Comparison of ENCODE assay signal across 8 cellular contexts in the genomic region with DNA sequence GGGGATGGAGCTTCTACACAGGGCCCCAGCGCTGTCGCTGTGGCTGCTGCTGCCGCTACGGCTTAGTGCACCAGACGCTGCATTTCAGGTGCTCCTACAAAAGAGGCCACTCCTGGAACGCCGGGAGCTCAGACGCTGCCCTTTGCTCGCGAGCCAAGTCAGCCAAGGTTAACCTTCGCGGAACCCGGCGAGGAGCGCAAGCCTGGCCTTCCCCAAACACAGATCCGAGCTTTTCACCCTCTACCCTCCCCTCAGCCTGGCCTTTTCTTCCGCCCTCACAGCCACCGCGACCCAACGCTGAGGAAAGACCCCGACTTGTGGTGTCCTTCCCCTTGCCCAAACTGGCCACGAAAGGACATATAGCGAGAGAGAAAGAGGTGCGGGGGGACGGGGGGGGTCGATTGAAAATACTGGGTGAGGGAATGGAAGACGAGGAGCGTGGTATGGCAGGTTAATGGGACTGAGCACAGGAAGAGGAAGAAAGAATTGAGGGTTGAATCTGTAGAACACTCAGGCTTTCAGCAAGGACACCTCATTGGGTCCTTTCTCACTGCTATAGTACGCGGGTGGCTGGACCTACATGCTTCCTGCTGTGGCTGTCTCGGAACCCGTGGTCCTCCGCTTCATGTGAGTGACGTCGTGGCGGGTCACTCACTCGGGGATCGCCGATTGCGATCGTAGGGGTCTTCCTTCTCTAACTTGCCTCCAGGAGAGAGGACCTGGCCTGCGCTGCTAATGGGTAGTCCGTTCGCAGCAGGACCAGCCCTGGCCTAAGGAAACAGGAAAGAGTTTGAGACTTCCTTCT. TPM values are rescaled to one million over a fixed set of nuclear protein-coding genes. Genes with fewer than 3 reads are reported as not detected.
A peak's percentile ranks its signal among the peaks of the same experiment; 100 is the strongest.
DNase-seq lines count a peak whose midpoint lies in the region; ATAC-seq and TF ChIP-seq lines count a peak whose summit lies in the region.

Gene AIMP1 (plus strand): TSS at position 583 of the 805 bp plus-strand sequence. CDS start 8,460 bp downstream, outside the sequence.
Gene TBCK (minus strand): TSS at position 242 of the 805 bp plus-strand sequence. CDS start 7,249 bp downstream, outside the sequence.

- H3K27me3 ChIP-seq in thymus (ENCODE audit: control insufficient read depth, insufficient read depth): no peaks in the 10 kb centered on the region

- DNase-seq in NCI-H1105 (lab: John Stamatoyannopoulos, UW) (peak; percentile 68), SKM-1 (lab: John Stamatoyannopoulos, UW; ENCODE audit: unreplicated experiment) (peak; percentile 83), head of caudate nucleus (peak; percentile 83 to 96 (median 90)), osteocyte (ENCODE audit: extremely low spot score, unreplicated experiment) (peak; percentile 94)
- DNase-seq in activated naive CD8-positive, alpha-beta T cell treated with anti-CD3 and anti-CD28 coated beads, Interleukin-2, amount 10 ng/mL, durations not matched to agents 7 days and 5 days: peak; percentile 83

- H3K27ac Mint-ChIP-seq in activated naive CD8-positive, alpha-beta T cell treated with anti-CD3 and anti-CD28 coated beads, Interleukin-2, amount 10 ng/mL, durations not matched to agents 7 days and 5 days: no peak within 1 kb of the TSS
- no peak within 1 kb of the TSS for H3K27ac Mint-ChIP-seq in osteocyte (ENCODE audit: unreplicated experiment)

- intact Hi-C loops in head of caudate nucleus (cut with DNase I): no loop called here

- POLR2A ChIA-PET in activated naive CD8-positive, alpha-beta T cell treated with anti-CD3 and anti-CD28 coated beads, Interleukin-2, amount 10 ng/mL, durations not matched to agents 7 days and 5 days (lab: Charles Lee): interaction anchor here (0.7 to 1.0 kb wide), 5 partner anchors 14 to 843 kb away, joined by 3 to 4 read pairs (median 3); partner anchors contain the start of genes GSTCD and INTS12

- H3K27ac ChIP-seq in thymus (ENCODE audit: low read depth): peak within 1 kb of the TSS; percentile 89

- WGBS in thymus: under 1% methylated on average over 44 of the region's 44 CpGs

- TF ChIP-seq CTCF in osteocyte (IDR thresholded peaks at IDR 0.05): no peak

- peaks cover under 1% of the 10 kb centered on the region for H3K36me3 ChIP-seq in thymus (ENCODE audit: control insufficient read depth, insufficient read depth)

- H3K4me3 ChIP-seq in thymus (ENCODE audit: low read length): peak within 1 kb of the TSS; percentile 54

- no peak within 1 kb of the TSS for H3K4me3 Mint-ChIP-seq in activated naive CD8-positive, alpha-beta T cell treated with anti-CD3 and anti-CD28 coated beads, Interleukin-2, amount 10 ng/mL, durations not matched to agents 7 days and 5 days
- no peak within 1 kb of the TSS for H3K4me3 Mint-ChIP-seq in osteocyte (ENCODE audit: unreplicated experiment)

- H3K27me3 Mint-ChIP-seq in activated naive CD8-positive, alpha-beta T cell treated with anti-CD3 and anti-CD28 coated beads, Interleukin-2, amount 10 ng/mL, durations not matched to agents 7 days and 5 days: no peaks in the 10 kb centered on the region
- H3K27me3 Mint-ChIP-seq in osteocyte (ENCODE audit: unreplicated experiment): no peaks in the 10 kb centered on the region

- peak; percentile 92 for ATAC-seq in HG02642 (IDR thresholded peaks at IDR 0.05; ENCODE audit: poor library complexity, unreplicated experiment)
- peak; percentile 88 for ATAC-seq in activated naive CD8-positive, alpha-beta T cell treated with anti-CD3 and anti-CD28 coated beads, Interleukin-2, amount 10 ng/mL, durations not matched to agents 7 days and 5 days (ENCODE audit: low read depth)

- peaks cover 16% of the 10 kb centered on the region for H3K4me1 Mint-ChIP-seq in activated naive CD8-positive, alpha-beta T cell treated with anti-CD3 and anti-CD28 coated beads, Interleukin-2, amount 10 ng/mL, durations not matched to agents 7 days and 5 days
- peaks cover 31% of the 10 kb centered on the region for H3K4me1 Mint-ChIP-seq in osteocyte (ENCODE audit: unreplicated experiment)

- H3K9me3 Mint-ChIP-seq in activated naive CD8-positive, alpha-beta T cell treated with anti-CD3 and anti-CD28 coated beads, Interleukin-2, amount 10 ng/mL, durations not matched to agents 7 days and 5 days: peaks cover 2% of the 10 kb centered on the region
- no peaks in the 10 kb centered on the region for H3K9me3 Mint-ChIP-seq in osteocyte (ENCODE audit: unreplicated experiment)

- no peaks in the 10 kb centered on the region for H3K9me3 ChIP-seq in thymus (ENCODE audit: control insufficient read depth)

- H3K4me1 ChIP-seq in thymus (ENCODE audit: control insufficient read depth, insufficient read depth, low read length): peaks cover 14% of the 10 kb centered on the region

- peak; percentile 64 for TF ChIP-seq POLR2A in GM10847 (IDR thresholded peaks at IDR 0.05; ENCODE audit: extremely low read depth, insufficient read length)

- H3K36me3 Mint-ChIP-seq in activated naive CD8-positive, alpha-beta T cell treated with anti-CD3 and anti-CD28 coated beads, Interleukin-2, amount 10 ng/mL, durations not matched to agents 7 days and 5 days: peaks cover 13% of the 10 kb centered on the region
- H3K36me3 Mint-ChIP-seq in osteocyte (ENCODE audit: unreplicated experiment): peaks cover 6% of the 10 kb centered on the region

RNA-seq across cellular contexts. Expression of gene AIMP1, which starts in this region (rescaled TPM):
- 10 to 100 TPM; 47.3 to 57.5 TPM for total RNA-seq in activated naive CD8-positive, alpha-beta T cell treated with anti-CD3 and anti-CD28 coated beads, Interleukin-2, amount 10 ng/mL, durations not matched to agents 7 days and 5 days
- 36.4 and 41.2 TPM in 2 replicates for total RNA-seq in osteocyte
- polyA plus RNA-seq in thymus: 46.2 TPM

RNA-seq across cellular contexts. Expression of gene TBCK, which starts in this region (rescaled TPM):
- total RNA-seq in activated naive CD8-positive, alpha-beta T cell treated with anti-CD3 and anti-CD28 coated beads, Interleukin-2, amount 10 ng/mL, durations not matched to agents 7 days and 5 days: 10 to 100 TPM; 38.2 to 46.2 TPM
- 47.7 and 49.9 TPM in 2 replicates for total RNA-seq in osteocyte
- 17.9 TPM for polyA plus RNA-seq in thymus

Comparison
In these comparisons a context has a peak if more than half of its experiments do, and no peak if none do; other contexts are left out.
1. Peak in every context shown above with its lines: DNase-seq, ATAC-seq, H3K4me3 ChIP-seq and H3K27ac ChIP-seq.